Comparison of ENCODE assay signal across 30 cellular contexts in the genomic region with DNA sequence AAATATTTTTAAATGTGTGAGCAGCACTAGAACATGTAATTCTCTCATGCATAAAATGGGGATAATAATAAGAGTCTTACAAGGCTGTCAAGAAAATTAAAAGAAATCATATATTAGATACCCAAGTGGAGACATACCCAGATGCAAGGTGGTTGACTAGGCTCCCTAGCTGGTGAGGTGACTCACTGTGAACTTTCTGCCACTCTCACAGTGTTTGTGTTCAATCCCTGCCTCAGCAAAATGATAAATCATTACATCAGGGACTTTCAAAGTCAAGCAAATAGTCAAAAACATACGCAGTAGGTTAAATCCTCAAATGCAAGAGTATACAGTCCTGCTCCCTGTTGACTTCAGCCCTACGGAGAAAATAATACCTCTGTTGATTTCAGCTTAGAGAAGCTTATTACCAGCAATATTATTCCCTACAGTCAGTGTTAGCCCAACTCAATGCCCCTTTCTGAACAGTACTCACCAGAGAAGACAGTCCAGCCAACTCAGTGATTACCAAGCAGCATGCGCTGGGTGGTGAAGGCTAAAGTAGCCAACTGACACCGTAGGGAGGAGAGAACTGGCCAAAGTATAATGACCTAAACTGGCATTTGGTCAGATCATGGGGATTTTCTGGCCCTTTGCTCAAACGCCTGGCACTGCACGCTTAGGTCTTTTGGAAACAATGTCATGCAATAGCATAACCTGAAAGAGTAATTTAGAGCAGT.
"Had no signal": no experiment of that assay in that cellular context is flagged by ENCODE, and none has a peak within 500 bp of the region (broad histone marks: within the 10 kb centered on the region; RNA-seq: fewer than 3 reads in every experiment).

No MANE protein-coding gene starts in this region.

- ATAC-seq: activated naive CD8-positive, alpha-beta T cell treated with anti-CD3 and anti-CD28 coated beads, Interleukin-2, amount 50 U/mL, for 24 hours; gastrocnemius medialis; left ventricle myocardium superior; sciatic nerve; stimulated activated effector memory CD8-positive, alpha-beta T cell treated with anti-CD3 and anti-CD28 coated beads, Interleukin-12 subunit alpha, Interleukin-12 subunit beta, amount 100 ng/mL, for 72 hours; upper lobe of right lung had no signal

- H3K27ac Mint-ChIP-seq: activated CD4-positive, alpha-beta memory T cell treated with anti-CD3 and anti-CD28 coated beads for 36 hours; activated CD4-positive, alpha-beta T cell treated with anti-CD3 and anti-CD28 coated beads, Interleukin-2, amount 10 ng/mL, durations not matched to agents 24 days and 14 days; activated naive CD4-positive, alpha-beta T cell treated with anti-CD3 and anti-CD28 coated beads, Interleukin-2, amount 50 U/mL, for 24 hours; activated naive CD8-positive, alpha-beta T cell treated with anti-CD3 and anti-CD28 coated beads, Interleukin-2, amount 50 U/mL, for 24 hours; activated T-helper 2 cell treated with anti-CD3 and anti-CD28 coated beads, Interferon-gamma antibody, Interleukin-2, Interleukin-4, amounts not matched to agents 10 μg/mL and 5 μg/mL and 100 μg/mL, durations not matched to agents 14 hours and 24 hours and 36 hours; mesothelial cell of epicardium; naive B cell; nephron progenitor cell; progenitor cell of endocrine pancreas; stimulated activated effector memory CD8-positive, alpha-beta T cell treated with anti-CD3 and anti-CD28 coated beads, Interleukin-12 subunit alpha, Interleukin-12 subunit beta, amount 100 ng/mL, for 72 hours had no signal

- H3K4me1 ChIP-seq: gastrocnemius medialis, stomach, thyroid gland, upper lobe of right lung had no signal

- H3K36me3 Mint-ChIP-seq: activated CD4-positive, alpha-beta memory T cell treated with anti-CD3 and anti-CD28 coated beads for 36 hours; activated naive CD4-positive, alpha-beta T cell treated with anti-CD3 and anti-CD28 coated beads, Interleukin-2, amount 50 U/mL, for 24 hours; mesothelial cell of epicardium; naive B cell; stimulated activated effector memory CD8-positive, alpha-beta T cell treated with anti-CD3 and anti-CD28 coated beads, Interleukin-12 subunit alpha, Interleukin-12 subunit beta, amount 100 ng/mL, for 72 hours had no signal

- H3K4me1 Mint-ChIP-seq: activated naive CD4-positive, alpha-beta T cell treated with anti-CD3 and anti-CD28 coated beads, Interleukin-2, amount 50 U/mL, for 24 hours; mesothelial cell of epicardium; naive B cell; nephron progenitor cell; stimulated activated effector memory CD8-positive, alpha-beta T cell treated with anti-CD3 and anti-CD28 coated beads, Interleukin-12 subunit alpha, Interleukin-12 subunit beta, amount 100 ng/mL, for 72 hours had no signal

- H3K27me3 Mint-ChIP-seq: activated CD4-positive, alpha-beta T cell treated with anti-CD3 and anti-CD28 coated beads, Interleukin-2, amount 10 ng/mL, durations not matched to agents 24 days and 14 days; progenitor cell of endocrine pancreas had no signal

- H3K9me3 ChIP-seq: gastrocnemius medialis, ovary, stomach, thyroid gland, upper lobe of right lung had no signal

- H3K9me3 Mint-ChIP-seq: activated naive CD4-positive, alpha-beta T cell treated with anti-CD3 and anti-CD28 coated beads, Interleukin-2, amount 50 U/mL, for 24 hours; activated naive CD8-positive, alpha-beta T cell treated with anti-CD3 and anti-CD28 coated beads, Interleukin-2, amount 50 U/mL, for 24 hours; activated T-helper 2 cell treated with anti-CD3 and anti-CD28 coated beads, Interferon-gamma antibody, Interleukin-2, Interleukin-4, amounts not matched to agents 10 μg/mL and 5 μg/mL and 100 μg/mL, durations not matched to agents 14 hours and 24 hours and 36 hours; nephron progenitor cell; stimulated activated effector memory CD8-positive, alpha-beta T cell treated with anti-CD3 and anti-CD28 coated beads, Interleukin-12 subunit alpha, Interleukin-12 subunit beta, amount 100 ng/mL, for 72 hours had no signal

- H3K4me3 Mint-ChIP-seq: activated CD4-positive, alpha-beta memory T cell treated with anti-CD3 and anti-CD28 coated beads for 36 hours; activated CD4-positive, alpha-beta T cell treated with anti-CD3 and anti-CD28 coated beads, Interleukin-2, amount 10 ng/mL, durations not matched to agents 24 days and 14 days; activated naive CD4-positive, alpha-beta T cell treated with anti-CD3 and anti-CD28 coated beads, Interleukin-2, amount 50 U/mL, for 24 hours; activated naive CD8-positive, alpha-beta T cell treated with anti-CD3 and anti-CD28 coated beads, Interleukin-2, amount 50 U/mL, for 24 hours; mesothelial cell of epicardium; naive B cell; nephron progenitor cell; stimulated activated effector memory CD8-positive, alpha-beta T cell treated with anti-CD3 and anti-CD28 coated beads, Interleukin-12 subunit alpha, Interleukin-12 subunit beta, amount 100 ng/mL, for 72 hours had no signal

- DNase-seq: activated CD4-positive, alpha-beta memory T cell treated with anti-CD3 and anti-CD28 coated beads for 36 hours; activated CD4-positive, alpha-beta T cell treated with anti-CD3 and anti-CD28 coated beads, Interleukin-2, amount 10 ng/mL, durations not matched to agents 24 days and 14 days; activated CD8-positive, alpha-beta memory T cell treated with anti-CD3 and anti-CD28 coated beads, Interleukin-2, amount 50 U/mL, for 4 hours; activated naive CD8-positive, alpha-beta T cell treated with anti-CD3 and anti-CD28 coated beads, Interleukin-2, amount 50 U/mL, for 24 hours; activated T-cell treated with anti-CD3 and anti-CD28 coated beads, Interleukin-2, amount 50 U/mL, for 1 hour; amygdala; central memory CD4-positive, alpha-beta T cell; dermis blood vessel endothelial cell; effector CD4-positive, alpha-beta T cell; gastrocnemius medialis; glutamatergic neuron; left ventricle myocardium superior; mammary epithelial cell; naive B cell; nephron progenitor cell; ovary; stimulated activated CD4-positive, alpha-beta T cell treated with anti-CD3 and anti-CD28 coated beads, Interleukin-12 subunit alpha, Interleukin-12 subunit beta, amount 100 ng/mL, for 4 hours; stimulated activated CD4-positive, alpha-beta T cell treated with anti-CD3 and anti-CD28 coated beads, Interleukin-4, amount 100 ng/mL, for 24 hours; stomach; thyroid gland; upper lobe of right lung had no signal

- H3K27me3 ChIP-seq: gastrocnemius medialis, ovary, thyroid gland, upper lobe of right lung had no signal

- H3K27ac ChIP-seq: epithelial cell of prostate, gastrocnemius medialis, ovary, skin epidermis, stomach, thyroid gland, upper lobe of right lung, VCaP had no signal

- H3K4me3 ChIP-seq: gastrocnemius medialis, ovary, skin epidermis, stomach, thyroid gland, upper lobe of right lung had no signal

- H3K36me3 ChIP-seq: gastrocnemius medialis, ovary, stomach, thyroid gland, upper lobe of right lung had no signal
